7 cellular contexts compared by ENCODE assay signal in the genomic region with DNA sequence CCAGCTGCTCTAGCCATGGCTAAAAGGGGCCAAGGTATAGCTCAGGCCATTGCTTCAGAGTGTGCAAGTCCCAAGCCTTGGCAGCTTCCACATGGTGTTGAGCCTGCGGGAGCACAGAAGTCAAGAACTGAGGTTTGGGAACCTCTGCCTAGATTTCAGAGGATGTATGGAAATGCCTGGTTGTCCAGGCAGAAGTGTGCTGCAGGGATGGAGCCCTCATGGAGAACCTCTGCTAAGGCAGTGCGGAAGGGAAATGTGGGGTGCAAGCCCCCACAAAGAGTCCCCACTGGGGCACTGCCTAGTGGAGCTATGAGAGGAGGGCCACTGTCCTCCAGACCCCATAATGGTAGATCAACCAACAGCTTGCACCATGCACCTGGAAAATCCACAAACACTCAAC. TPM values are rescaled to one million over a fixed set of nuclear protein-coding genes. Genes with fewer than 3 reads are reported as not detected.
"Had no signal": no experiment of that assay in that cellular context is flagged by ENCODE, and none has a peak within 500 bp of the region (broad histone marks: within the 10 kb centered on the region; RNA-seq: fewer than 3 reads in every experiment).

No MANE protein-coding gene starts in this region.

RNA-seq across cellular contexts. Expression of a gene that starts 45.9 kb away (rescaled TPM):
- total RNA-seq: PC-9, Right ventricle myocardium inferior, Right ventricle myocardium superior, RPMI7951, SJCRH30, SJSA1, T-cell had no signal
